In genomic region chr1:246219508-246220030, GRCh38 we compare ENCODE assay signal across 9 cellular contexts.
DNase-seq lines count a peak whose midpoint lies in the region; ATAC-seq and TF ChIP-seq lines count a peak whose summit lies in the region.
"Had no signal": no experiment of that assay in that cellular context is flagged by ENCODE, and none has a peak within 500 bp of the region (broad histone marks: within the 10 kb centered on the region; RNA-seq: fewer than 3 reads in every experiment).

No MANE protein-coding gene starts in this region.

- ATAC-seq in GM19397 (IDR thresholded peaks at IDR 0.05; ENCODE audit: unreplicated experiment) (peak; percentile 57), omental fat pad (ENCODE audit: low FRiP score) (no peak), foreskin keratinocyte (no peak)

- H2AFZ ChIP-seq in Loucy (ENCODE audit: low read length) (no peak overlapping the region), osteoblast (ENCODE audit: low read length) (no peak overlapping the region)

- H3K27ac ChIP-seq in osteoblast (ENCODE audit: low read depth, low read length) (no peak overlapping the region), left ventricle myocardium inferior (replicated peaks) (no peak overlapping the region), foreskin keratinocyte (no peak overlapping the region), spleen (no peak overlapping the region)
- H3K27ac ChIP-seq: breast epithelium had no signal

- H3K9ac ChIP-seq in Loucy (ENCODE audit: low read depth, low read length, poor library complexity, severe bottlenecking) = peak overlapping the region; percentile 28

- H3K27me3 ChIP-seq in Loucy (ENCODE audit: insufficient read depth, low read length, poor library complexity, severe bottlenecking) (no peaks in the 10 kb centered on the region), osteoblast (ENCODE audit: insufficient read depth, low read length) (no peaks in the 10 kb centered on the region), left ventricle myocardium inferior (ENCODE audit: low read depth) (no peaks in the 10 kb centered on the region), foreskin keratinocyte (no peaks in the 10 kb centered on the region), spleen (replicated peaks in 1 of 7) (no peaks in the 10 kb centered on the region)
- H3K27me3 ChIP-seq: breast epithelium had no signal

- DNase-seq in SHP77 treated with DMSO at 0.1 percent for 48 hours (lab: John Stamatoyannopoulos, UW) (peak; percentile 95), osteoblast (ENCODE audit: insufficient read length, low spot score, missing footprints) (peak; percentile 60), omental fat pad (ENCODE audit: low spot score) (no peak), left ventricle myocardium inferior (no peak), foreskin keratinocyte (no peak), spleen (no peak)

- H3K4me1 ChIP-seq in Loucy (ENCODE audit: insufficient read depth, low read length, poor library complexity, severe bottlenecking) (peaks cover 38% of the 10 kb centered on the region), osteoblast (ENCODE audit: insufficient read depth, low read length) (peaks cover 27% of the 10 kb centered on the region), left ventricle myocardium inferior (no peaks in the 10 kb centered on the region), foreskin keratinocyte (no peaks in the 10 kb centered on the region), spleen (peaks cover 0 to 13% (median 0%) of the 10 kb centered on the region in 6 donors)
- H3K4me1 ChIP-seq: breast epithelium had no signal

- TF ChIP-seq CTCF in Loucy (conservative IDR thresholded peaks at IDR 0.05; ENCODE audit: low read length) (no peak), osteoblast (IDR thresholded peaks at IDR 0.05; ENCODE audit: extremely low read depth, low read depth, low read length) (no peak), omental fat pad (IDR thresholded peaks at IDR 0.05) (no peak), left ventricle myocardium inferior (IDR thresholded peaks at IDR 0.05; ENCODE audit: borderline replicate concordance) (no peak), foreskin keratinocyte (conservative IDR thresholded peaks at IDR 0.05) (no peak), spleen (IDR thresholded peaks at IDR 0.05 in 8 of 11, conservative IDR thresholded peaks at IDR 0.05 in 3 of 11) (no peak)

- no peaks in the 10 kb centered on the region for H3K79me2 ChIP-seq in Loucy (ENCODE audit: insufficient read depth, low read length)
- no peaks in the 10 kb centered on the region for H3K79me2 ChIP-seq in osteoblast (ENCODE audit: insufficient read depth, low read length)

- no peak for TF ChIP-seq POLR2A in spleen (IDR thresholded peaks at IDR 0.05)

- H3K4me2 ChIP-seq in Loucy (ENCODE audit: low read depth, low read length, poor library complexity, severe bottlenecking) (peak overlapping the region; percentile 38), osteoblast (ENCODE audit: insufficient read depth, low read length) (no peak overlapping the region)

- WGBS in spleen, 5 donors = 56 to 81% (median 65%) methylated on average over 10 to 11 of the region's 11 CpGs

- H3K9me2 ChIP-seq in Loucy (replicated peaks; ENCODE audit: low read depth, low read length) = no peaks in the 10 kb centered on the region

- H3K36me3 ChIP-seq in Loucy (ENCODE audit: insufficient read depth, low read length) (no peaks in the 10 kb centered on the region), osteoblast (ENCODE audit: insufficient read depth, low read length) (no peaks in the 10 kb centered on the region), left ventricle myocardium inferior (no peaks in the 10 kb centered on the region), spleen (peaks cover 0 to 6% (median 0%) of the 10 kb centered on the region in 6 donors)
- H3K36me3 ChIP-seq: breast epithelium had no signal

- H4K20me1 ChIP-seq in Loucy (ENCODE audit: insufficient read depth, low read length, poor library complexity, severe bottlenecking) (no peaks in the 10 kb centered on the region), osteoblast (ENCODE audit: insufficient read depth, low read length) (no peaks in the 10 kb centered on the region)

- peaks cover 14% of the 10 kb centered on the region; the same call in 1 of the 2 replicates for H3K9me3 ChIP-seq in Loucy (ENCODE audit: insufficient read depth, low read depth, low read length)
- H3K9me3 ChIP-seq in osteoblast (ENCODE audit: low read depth, low read length) = no peaks in the 10 kb centered on the region
- no peaks in the 10 kb centered on the region for H3K9me3 ChIP-seq in left ventricle myocardium inferior (replicated peaks)
- H3K9me3 ChIP-seq in spleen = peaks cover 0 to 17% (median 12%) of the 10 kb centered on the region in 8 donors

- no peaks in the 10 kb centered on the region for H3F3A ChIP-seq in Loucy (ENCODE audit: low read depth)

- H3K4me3 ChIP-seq in Loucy (ENCODE audit: low read length, poor library complexity, severe bottlenecking) (peak overlapping the region; percentile 18), osteoblast (ENCODE audit: insufficient read depth, low read length) (no peak overlapping the region), left ventricle myocardium inferior (no peak overlapping the region), spleen (no peak overlapping the region)
- H3K4me3 ChIP-seq: breast epithelium had no signal

- intact Hi-C loops in left ventricle myocardium inferior (cut with micrococcal nuclease) (no loop called here), spleen (cut with DNase I; ENCODE audit: low total_unique reads) (no loop called here)

Comparison
In these comparisons a context has a peak if more than half of its experiments do, and no peak if none do; other contexts are left out.
1. DNase-seq: peak in SHP77 treated with DMSO at 0.1 percent for 48 hours (single experiment) and osteoblast (single experiment); none in omental fat pad (single experiment), left ventricle myocardium inferior (single experiment), foreskin keratinocyte (0 of 2) and spleen (single experiment).